In the genomic region with DNA sequence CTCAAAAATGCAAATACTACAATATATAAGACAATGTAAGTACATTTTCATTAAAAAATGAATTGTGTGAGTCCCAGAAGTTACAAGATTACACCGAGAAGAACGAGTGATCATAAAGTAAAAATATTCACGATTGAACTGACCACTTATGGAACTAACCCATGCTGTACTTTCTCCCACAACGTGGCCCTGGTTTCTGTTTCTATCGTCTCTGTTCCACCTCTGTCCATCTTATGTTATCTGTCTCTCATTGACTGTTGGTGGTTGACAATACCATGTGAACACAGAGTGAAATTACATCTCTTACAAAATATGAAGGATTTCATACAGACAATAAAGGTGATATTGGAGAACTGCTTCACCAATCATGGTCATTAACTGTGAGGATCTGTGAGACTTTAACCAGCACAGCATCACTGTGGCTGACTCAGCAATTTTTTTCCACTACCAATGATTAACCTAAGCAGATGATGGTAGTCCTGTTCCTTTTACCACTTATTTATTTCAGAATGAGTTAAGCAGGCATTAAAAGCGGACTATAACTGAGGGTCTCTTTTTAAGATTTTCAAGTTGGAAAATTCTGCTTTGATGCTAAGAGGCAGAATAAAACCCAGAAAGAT, we compare ENCODE assay signal across 31 cellular contexts.
A peak's percentile ranks its signal among the peaks of the same experiment; 100 is the strongest.
DNase-seq lines count a peak whose midpoint lies in the region; ATAC-seq, FAIRE-seq and TF ChIP-seq lines count a peak whose summit lies in the region.
"Had no signal": no experiment of that assay in that cellular context is flagged by ENCODE, and none has a peak within 500 bp of the region (broad histone marks: within the 10 kb centered on the region; RNA-seq: fewer than 3 reads in every experiment).

No MANE protein-coding gene starts in this region.

- H2AK5ac ChIP-seq in H1 (ENCODE audit: low read depth, low read length) = no peak overlapping the region

- H2BK5ac ChIP-seq in H1 (ENCODE audit: low read depth, low read length) = no peak overlapping the region

- H3K27ac ChIP-seq in H1 (ENCODE audit: low read depth, low read length) = no peak overlapping the region
- H3K27ac ChIP-seq: heart right ventricle, ovary, PC-9, tibial nerve, WERI-Rb-1 had no signal

- H3K27me3 ChIP-seq in H1 (replicated peaks in 1 of 4; ENCODE audit: control insufficient read depth in 3 of 4, extremely low read depth in 1 of 4, insufficient read depth in 3 of 4, low read length in 3 of 4) (peaks cover 0 to 1% (median 0%) of the 10 kb centered on the region in 4 experiments; a peak in 1 of 7 replicates), HAP-1 (ENCODE audit: low read depth) (no peaks in the 10 kb centered on the region)
- H3K27me3 ChIP-seq: BE2C, heart right ventricle, ovary, tibial nerve had no signal

- no peak overlapping the region for H3K4me2 ChIP-seq in H1 (ENCODE audit: insufficient read depth in 1 of 2, low read depth in 2 of 2, low read length in 2 of 2)
- H3K4me2 ChIP-seq: PC-9 had no signal

- H4K91ac ChIP-seq in H1 (replicated peaks; ENCODE audit: insufficient read length, low read length) = no peak overlapping the region

- no peak for TF ChIP-seq RAD21 in H1 (IDR thresholded peaks at IDR 0.05 in 1 of 2, conservative IDR thresholded peaks at IDR 0.05 in 1 of 2; ENCODE audit: low read depth in 2 of 2, low read length in 2 of 2)

- no peaks in the 10 kb centered on the region for H4K20me1 ChIP-seq in H1 (replicated peaks in 1 of 2; ENCODE audit: control insufficient read depth in 1 of 2, insufficient read depth in 2 of 2, low read length in 2 of 2)

- H3K9ac ChIP-seq in H1 (replicated peaks in 1 of 4; ENCODE audit: extremely low read depth in 1 of 4, low read depth in 3 of 4, low read length in 3 of 4) = no peak overlapping the region

- TF ChIP-seq POLR2A in H1 (IDR thresholded peaks at IDR 0.05; ENCODE audit: control extremely low read depth in 1 of 2, low read depth in 2 of 2, low read length in 2 of 2) (no peak), H54 (IDR thresholded peaks at IDR 0.05; ENCODE audit: low read depth, low read length) (no peak)

- peak; percentile 69 for ATAC-seq in GM18511 (IDR thresholded peaks at IDR 0.05; ENCODE audit: unreplicated experiment)
- peak; percentile 79 for ATAC-seq in GM19372 (IDR thresholded peaks at IDR 0.05; ENCODE audit: low read depth, unreplicated experiment)
- peak; percentile 54 for ATAC-seq in HG03432 (IDR thresholded peaks at IDR 0.05; ENCODE audit: unreplicated experiment)
- no peak for ATAC-seq in left ventricle myocardium superior
- ATAC-seq: esophagus mucosa, HCT116, heart right ventricle, mucosa of descending colon had no signal

- TF ChIP-seq CTCF in H1 (IDR thresholded peaks at IDR 0.05; ENCODE audit: control extremely low read depth in 1 of 3, insufficient read depth in 1 of 3, low read depth in 1 of 3, low read length in 3 of 3) = no peak

- H3K4me1 ChIP-seq in H1 (replicated peaks in 1 of 4; ENCODE audit: control insufficient read depth in 3 of 4, insufficient read depth in 4 of 4, low read length in 3 of 4) (no peaks in the 10 kb centered on the region), HAP-1 (no peaks in the 10 kb centered on the region)
- H3K4me1 ChIP-seq: BE2C, heart right ventricle, tibial nerve had no signal

- no peaks in the 10 kb centered on the region for H3K79me2 ChIP-seq in H1 (ENCODE audit: control insufficient read depth in 1 of 2, insufficient read depth in 2 of 2, low read length in 2 of 2)

- H3K79me1 ChIP-seq in H1 (ENCODE audit: low read depth, low read length) = no peaks in the 10 kb centered on the region

- CTCF ChIA-PET in H1 (lab: Charles Lee; ENCODE audit: partially characterized antibody) = interaction anchor here (1.4 kb wide), 1 partner anchor 11 kb away, joined by 8 read pairs; no protein-coding TSS in a partner anchor

- no peak for DNase-seq in H1 (ENCODE audit: low read depth in 1 of 2, low spot score in 2 of 2)
- DNase-seq in HAP-1 (ENCODE audit: low spot score in 2 of 2) = no peak
- no peak for DNase-seq in left ventricle myocardium superior
- no peak for DNase-seq in H54 (ENCODE audit: insufficient read length, low spot score)
- DNase-seq: ACHN; activated CD4-positive, alpha-beta T cell treated with anti-CD3 and anti-CD28 coated beads, Interleukin-2, amount 10 ng/mL, durations not matched to agents 24 days and 14 days; activated gamma-delta T cell; activated T-cell treated with anti-CD3 and anti-CD28 coated beads, Interleukin-2, amount 50 U/mL, for 24 hours; BE2C; CD8-positive, alpha-beta memory T cell; central memory CD4-positive, alpha-beta T cell; DMS153; endodermal cell; foreskin fibroblast; heart right ventricle; KBM-7; mucosa of descending colon; NCI-H1417 treated with DMSO at 0.1 percent for 48 hours; NK-92 treated with Interleukin-12 subunit alpha and Interleukin-12 subunit beta, amount 100 ng/mL, for 24 hours; ovary; PC-9; retina; SHP77; WERI-Rb-1 had no signal

- no peak overlapping the region for H3K56ac ChIP-seq in H1 (replicated peaks; ENCODE audit: insufficient read length, low read depth, low read length)

- H3K23ac ChIP-seq in H1 (ENCODE audit: insufficient read length) = no peak overlapping the region

- H3K18ac ChIP-seq in H1 (ENCODE audit: extremely low read depth, low read length) = no peak overlapping the region

- no peaks in the 10 kb centered on the region for H3K23me2 ChIP-seq in H1 (ENCODE audit: low read depth, low read length)

- H4K8ac ChIP-seq in H1 (ENCODE audit: extremely low read depth, insufficient read depth, low read length) = no peak overlapping the region

- no peak overlapping the region for H2AFZ ChIP-seq in H1 (ENCODE audit: low read length)
- H2AFZ ChIP-seq: PC-9 had no signal

- H2BK120ac ChIP-seq in H1 (replicated peaks; ENCODE audit: low read depth, low read length) = no peak overlapping the region

- H4K5ac ChIP-seq in H1 (ENCODE audit: insufficient read length, low read depth, low read length) = no peak overlapping the region

- no peak for TF ChIP-seq EP300 in H1 (IDR thresholded peaks at IDR 0.05; ENCODE audit: borderline replicate concordance in 1 of 2, low read depth in 2 of 2, low read length in 2 of 2)

- FAIRE-seq in H1 (lab: Jason Lieb, UNC) (no peak), H54 (lab: Jason Lieb, UNC) (no peak)

- intact Hi-C loops in left ventricle myocardium superior (cut with micrococcal nuclease) = no loop called here

- 91% methylated on average over 6 of the region's 6 CpGs; no CpG with 5 or more reads in 1 of the 2 experiments for WGBS in H1 (ENCODE audit: extremely low coverage in 1 of 2, insufficient coverage in 1 of 2, insufficient read length in 1 of 2, insufficient replicate concordance in 2 of 2, low coverage in 1 of 2, low lambda C conversion rate in 2 of 2, missing lambda C conversion rate in 1 of 2), 2 experiments

- H2BK15ac ChIP-seq in H1 (ENCODE audit: low read length) = no peak overlapping the region

- H2BK20ac ChIP-seq in H1 (ENCODE audit: low read length) = no peak overlapping the region

- H3K4me3 ChIP-seq in H1 (ENCODE audit: extremely low read depth in 1 of 4, insufficient read depth in 2 of 4, low read depth in 3 of 4, low read length in 4 of 4) = no peak overlapping the region
- no peak overlapping the region for H3K4me3 ChIP-seq in HAP-1
- H3K4me3 ChIP-seq: heart right ventricle, lung, mucosa of descending colon, ovary, PC-9, tibial nerve had no signal

- H3K9me3 ChIP-seq in H1 (ENCODE audit: insufficient read depth in 2 of 2, low read depth in 1 of 2, low read length in 1 of 2) (peaks cover 12 to 19% of the 10 kb centered on the region in 2 experiments), HAP-1 (peaks cover 13% of the 10 kb centered on the region)
- H3K9me3 ChIP-seq: BE2C, ovary had no signal

- H3K14ac ChIP-seq in H1 (ENCODE audit: insufficient read length) = no peak overlapping the region

- H2BK12ac ChIP-seq in H1 (ENCODE audit: low read depth, low read length) = no peak overlapping the region

- POLR2A ChIA-PET in H1 (lab: Charles Lee; ENCODE audit: partially characterized antibody) = no interaction called here

- in situ Hi-C loops in HAP-1 (cut with MboI; ENCODE audit: low sequenced_read_pairs) = no loop called here

- no peak overlapping the region for H3K4ac ChIP-seq in H1 (replicated peaks; ENCODE audit: insufficient read length, low read depth, low read length)

- H3K36me3 ChIP-seq in H1 (ENCODE audit: control insufficient read depth in 2 of 4, insufficient read depth in 4 of 4, low read length in 3 of 4) = 0 out of 8 replicates have a peak, but pooled peaks cover 0 to 9% (median 0%) of the 10 kb centered on the region in 4 experiments
- no peaks in the 10 kb centered on the region for H3K36me3 ChIP-seq in HAP-1 (replicated peaks)
- H3K36me3 ChIP-seq: BE2C, heart right ventricle, ovary, tibial nerve, WERI-Rb-1 had no signal
